8 cellular contexts compared by ENCODE assay signal in genomic region chr11:76588455-76589325, GRCh38.
DNase-seq lines count a peak whose midpoint lies in the region; ATAC-seq and TF ChIP-seq lines count a peak whose summit lies in the region.

No MANE protein-coding gene starts in this region.

- H3K27me3 ChIP-seq in naive thymus-derived CD4-positive, alpha-beta T cell (ENCODE audit: control insufficient read depth in 2 of 2, insufficient read depth in 2 of 2, low read length in 2 of 2) = no peaks in the 10 kb centered on the region
- no peaks in the 10 kb centered on the region for H3K27me3 ChIP-seq in uterus

- H3K27ac ChIP-seq in coronary artery (peak overlapping the region; percentile 15 to 78), uterus (peak overlapping the region; percentile 60 to 78)
- no peak overlapping the region for H3K27ac ChIP-seq in naive thymus-derived CD4-positive, alpha-beta T cell (ENCODE audit: low read depth, low read length)

- peaks cover 5% of the 10 kb centered on the region for H3K36me3 Mint-ChIP-seq in activated CD8-positive, alpha-beta memory T cell treated with anti-CD3 and anti-CD28 coated beads, Interleukin-2, amount 10 ng/mL, durations not matched to agents 7 days and 5 days
- H3K36me3 Mint-ChIP-seq in naive thymus-derived CD4-positive, alpha-beta T cell = peaks cover 0 to 20% (median 0%) of the 10 kb centered on the region in 5 donors

- peaks cover 56% of the 10 kb centered on the region for H3K4me1 Mint-ChIP-seq in activated CD8-positive, alpha-beta memory T cell treated with anti-CD3 and anti-CD28 coated beads, Interleukin-2, amount 10 ng/mL, durations not matched to agents 7 days and 5 days
- peaks cover 0 to 68% (median 0%) of the 10 kb centered on the region in 7 donors for H3K4me1 Mint-ChIP-seq in naive thymus-derived CD4-positive, alpha-beta T cell

- no peak overlapping the region for H3K4me3 Mint-ChIP-seq in activated CD8-positive, alpha-beta memory T cell treated with anti-CD3 and anti-CD28 coated beads, Interleukin-2, amount 10 ng/mL, durations not matched to agents 7 days and 5 days
- H3K4me3 Mint-ChIP-seq in naive thymus-derived CD4-positive, alpha-beta T cell = peak overlapping the region in 1 of 10 donors; percentile 21

- POLR2A ChIA-PET in naive thymus-derived CD4-positive, alpha-beta T cell (lab: Charles Lee) = no interaction called here

- peak overlapping the region; percentile 78 for H3K27ac Mint-ChIP-seq in activated CD8-positive, alpha-beta memory T cell treated with anti-CD3 and anti-CD28 coated beads, Interleukin-2, amount 10 ng/mL, durations not matched to agents 7 days and 5 days
- peak overlapping the region in 1 of 9 donors; percentile 92 for H3K27ac Mint-ChIP-seq in naive thymus-derived CD4-positive, alpha-beta T cell

- DNase-seq in activated CD8-positive, alpha-beta memory T cell treated with anti-CD3 and anti-CD28 coated beads, Interleukin-2, amount 10 ng/mL, durations not matched to agents 7 days and 5 days = peak; percentile 81
- DNase-seq in activated CD8-positive, alpha-beta memory T cell treated with anti-CD3 and anti-CD28 coated beads for 24 hours = no peak
- DNase-seq in coronary artery (ENCODE audit: low spot score) (no peak), uterus (peak in 1 of 2 donors; percentile 65), cerebellar nuclear complex (lab: John Stamatoyannopoulos, UW) (no peak), occipital lobe (lab: John Stamatoyannopoulos, UW) (no peak)
- DNase-seq in naive thymus-derived CD4-positive, alpha-beta T cell = peak in 1 of 9 donors; percentile 48

- no peak for TF ChIP-seq CTCF in coronary artery (IDR thresholded peaks at IDR 0.05)
- no peak for TF ChIP-seq CTCF in uterus (IDR thresholded peaks at IDR 0.05)

- no peaks in the 10 kb centered on the region for H3K4me1 ChIP-seq in naive thymus-derived CD4-positive, alpha-beta T cell (ENCODE audit: control insufficient read depth in 2 of 2, insufficient read depth in 2 of 2, low read length in 2 of 2)
- no peaks in the 10 kb centered on the region for H3K4me1 ChIP-seq in uterus

- no peaks in the 10 kb centered on the region for H3K36me3 ChIP-seq in naive thymus-derived CD4-positive, alpha-beta T cell (ENCODE audit: control insufficient read depth in 2 of 3, insufficient read depth in 3 of 3, low read length in 3 of 3)
- H3K36me3 ChIP-seq in uterus = no peaks in the 10 kb centered on the region

- CTCF ChIA-PET in activated CD8-positive, alpha-beta memory T cell treated with anti-CD3 and anti-CD28 coated beads, Interleukin-2, amount 10 ng/mL, durations not matched to agents 7 days and 5 days (lab: Charles Lee) = interaction anchor here (1.0 to 1.4 kb wide), 5 partner anchors 10 to 81 kb away, joined by 3 to 4 read pairs (median 4); partner anchors contain the start of gene LRRC32
- CTCF ChIA-PET in naive thymus-derived CD4-positive, alpha-beta T cell (lab: Charles Lee) = no interaction called here

- no peak overlapping the region for H3K4me3 ChIP-seq in coronary artery
- no peak overlapping the region for H3K4me3 ChIP-seq in naive thymus-derived CD4-positive, alpha-beta T cell (ENCODE audit: low read length)
- no peak overlapping the region for H3K4me3 ChIP-seq in uterus

- peaks cover 3% of the 10 kb centered on the region for H3K9me3 Mint-ChIP-seq in activated CD8-positive, alpha-beta memory T cell treated with anti-CD3 and anti-CD28 coated beads, Interleukin-2, amount 10 ng/mL, durations not matched to agents 7 days and 5 days (ENCODE audit: low read depth)
- peaks cover 0 to 8% (median 0%) of the 10 kb centered on the region in 11 donors for H3K9me3 Mint-ChIP-seq in naive thymus-derived CD4-positive, alpha-beta T cell

- intact Hi-C loops in naive thymus-derived CD4-positive, alpha-beta T cell (cut with micrococcal nuclease) = loop anchor here in 1 of 2 donors (2.0 kb wide), 1 partner anchor 40 kb away; no protein-coding TSS in a partner anchor
- intact Hi-C loops in uterus (cut with DNase I; ENCODE audit: low total_unique reads) = no loop called here

- H3K27me3 Mint-ChIP-seq in activated CD8-positive, alpha-beta memory T cell treated with anti-CD3 and anti-CD28 coated beads, Interleukin-2, amount 10 ng/mL, durations not matched to agents 7 days and 5 days = no peaks in the 10 kb centered on the region
- H3K27me3 Mint-ChIP-seq in naive thymus-derived CD4-positive, alpha-beta T cell = peaks cover 0 to 20% (median 0%) of the 10 kb centered on the region in 5 donors

- H3K9me3 ChIP-seq in naive thymus-derived CD4-positive, alpha-beta T cell (ENCODE audit: control insufficient read depth in 2 of 3, low read length in 3 of 3) = no peaks in the 10 kb centered on the region
- H3K9me3 ChIP-seq in uterus = no peaks in the 10 kb centered on the region

- no peak for TF ChIP-seq POLR2A in uterus (IDR thresholded peaks at IDR 0.05)

- ATAC-seq in activated CD8-positive, alpha-beta memory T cell treated with anti-CD3 and anti-CD28 coated beads, Interleukin-2, amount 10 ng/mL, durations not matched to agents 7 days and 5 days = peak; percentile 82
- peak; percentile 83 for ATAC-seq in naive thymus-derived CD4-positive, alpha-beta T cell
- ATAC-seq in GM18519 (IDR thresholded peaks at IDR 0.05; ENCODE audit: low FRiP score, unreplicated experiment) = no peak
